ENCODE assay signal across 12 cellular contexts in the genomic region with DNA sequence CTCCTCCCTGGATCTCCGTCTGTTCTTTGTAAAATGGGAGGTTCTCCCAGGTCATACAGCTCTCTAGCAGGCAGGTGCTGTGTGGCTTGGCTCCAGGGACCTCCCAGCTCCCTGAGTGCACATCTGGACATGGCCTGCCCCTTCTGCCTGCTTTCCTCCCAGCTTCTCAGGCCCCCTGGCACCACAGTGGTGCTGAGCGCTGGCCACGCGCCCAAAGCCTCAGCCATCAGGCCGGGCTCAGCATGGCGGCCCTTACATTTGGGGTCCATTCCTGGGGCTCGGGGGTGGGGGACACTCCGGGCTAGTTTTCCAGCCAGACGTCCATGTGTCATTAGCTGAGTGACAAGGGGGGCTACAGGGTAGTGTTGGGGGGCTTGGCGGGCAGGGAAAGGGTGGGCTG.
DNase-seq lines count a peak whose midpoint lies in the region; ATAC-seq and TF ChIP-seq lines count a peak whose summit lies in the region.
"Had no signal": no experiment of that assay in that cellular context is flagged by ENCODE, and none has a peak within 500 bp of the region (broad histone marks: within the 10 kb centered on the region; RNA-seq: fewer than 3 reads in every experiment).

No MANE protein-coding gene starts in this region.

- H3K9me3 Mint-ChIP-seq in activated T-helper 2 cell treated with anti-CD3 and anti-CD28 coated beads, Interferon-gamma antibody, Interleukin-2, Interleukin-4, amounts not matched to agents 10 μg/mL and 5 μg/mL and 100 μg/mL, durations not matched to agents 14 hours and 24 hours and 36 hours, result no peaks in the 10 kb centered on the region
- H3K9me3 Mint-ChIP-seq: CD8-positive, alpha-beta T cell had no signal

- H3K9me3 ChIP-seq in lower lobe of right lung, result no peaks in the 10 kb centered on the region
- H3K9me3 ChIP-seq: BE2C had no signal

- H3K27ac Mint-ChIP-seq in activated T-helper 2 cell treated with anti-CD3 and anti-CD28 coated beads, Interferon-gamma antibody, Interleukin-2, Interleukin-4, amounts not matched to agents 10 μg/mL and 5 μg/mL and 100 μg/mL, durations not matched to agents 14 hours and 24 hours and 36 hours, result no peak overlapping the region
- H3K27ac Mint-ChIP-seq: CD8-positive, alpha-beta T cell had no signal

- no peak for TF ChIP-seq CTCF in VCaP (conservative IDR thresholded peaks at IDR 0.05)
- no peak for TF ChIP-seq CTCF in lower lobe of right lung (IDR thresholded peaks at IDR 0.05)

- no peaks in the 10 kb centered on the region for H3K36me3 Mint-ChIP-seq in activated T-helper 2 cell treated with anti-CD3 and anti-CD28 coated beads, Interferon-gamma antibody, Interleukin-2, Interleukin-4, amounts not matched to agents 10 μg/mL and 5 μg/mL and 100 μg/mL, durations not matched to agents 14 hours and 24 hours and 36 hours (ENCODE audit: low read depth)
- H3K36me3 Mint-ChIP-seq: CD8-positive, alpha-beta T cell had no signal

- no peaks in the 10 kb centered on the region for H3K36me3 ChIP-seq in lower lobe of right lung
- H3K36me3 ChIP-seq: BE2C had no signal

- H3K4me3 Mint-ChIP-seq in activated T-helper 2 cell treated with anti-CD3 and anti-CD28 coated beads, Interferon-gamma antibody, Interleukin-2, Interleukin-4, amounts not matched to agents 10 μg/mL and 5 μg/mL and 100 μg/mL, durations not matched to agents 14 hours and 24 hours and 36 hours (ENCODE audit: low read depth), result no peak overlapping the region
- H3K4me3 Mint-ChIP-seq: CD8-positive, alpha-beta T cell had no signal

- DNase-seq in DMS53 (lab: John Stamatoyannopoulos, UW) (peak; percentile 59), DMS53 treated with DMSO at 0.1 percent for 48 hours (lab: John Stamatoyannopoulos, UW; ENCODE audit: unreplicated experiment) (no peak), NCI-H1694 treated with DMSO at 0.1 percent for 48 hours (lab: John Stamatoyannopoulos, UW) (peak; percentile 79), lower lobe of right lung (peak; percentile 41), AML-193 (lab: John Stamatoyannopoulos, UW) (no peak), NCI-H2029 treated with DMSO at 0.1 percent for 48 hours (lab: John Stamatoyannopoulos, UW) (no peak)
- no peak for DNase-seq in activated T-helper 2 cell treated with anti-CD3 and anti-CD28 coated beads, Interferon-gamma antibody, Interleukin-2, Interleukin-4, amounts not matched to agents 10 μg/mL and 5 μg/mL and 100 μg/mL, durations not matched to agents 14 hours and 24 hours and 36 hours (ENCODE audit: low spot score)
- DNase-seq: SIG-M5 had no signal

- peaks cover 8% of the 10 kb centered on the region for H3K27me3 ChIP-seq in lower lobe of right lung (ENCODE audit: low read depth)
- H3K27me3 ChIP-seq: BE2C had no signal

- no peaks in the 10 kb centered on the region for H3K4me1 Mint-ChIP-seq in activated T-helper 2 cell treated with anti-CD3 and anti-CD28 coated beads, Interferon-gamma antibody, Interleukin-2, Interleukin-4, amounts not matched to agents 10 μg/mL and 5 μg/mL and 100 μg/mL, durations not matched to agents 14 hours and 24 hours and 36 hours (ENCODE audit: low read depth)

- peaks cover 10% of the 10 kb centered on the region for H3K4me1 ChIP-seq in lower lobe of right lung

- intact Hi-C loops in lower lobe of right lung (cut with DNase I), result no loop called here
- intact Hi-C loops in activated T-helper 2 cell treated with anti-CD3 and anti-CD28 coated beads, Interferon-gamma antibody, Interleukin-2, Interleukin-4, amounts not matched to agents 10 μg/mL and 5 μg/mL and 100 μg/mL, durations not matched to agents 14 hours and 24 hours and 36 hours (cut with micrococcal nuclease), result loop anchor here (1.0 kb wide), 1 partner anchor 126 kb away; no protein-coding TSS in a partner anchor

- H3K27ac ChIP-seq in VCaP, result peak overlapping the region; percentile 24; the same call in 1 of the 2 replicates
- no peak overlapping the region for H3K27ac ChIP-seq in lower lobe of right lung
- H3K27ac ChIP-seq: 22Rv1 had no signal

- H3K4me3 ChIP-seq in lower lobe of right lung, result no peak overlapping the region

- ATAC-seq in lower lobe of right lung, result no peak

- H3K27me3 Mint-ChIP-seq in activated T-helper 2 cell treated with anti-CD3 and anti-CD28 coated beads, Interferon-gamma antibody, Interleukin-2, Interleukin-4, amounts not matched to agents 10 μg/mL and 5 μg/mL and 100 μg/mL, durations not matched to agents 14 hours and 24 hours and 36 hours (ENCODE audit: low read depth), result peaks cover 8% of the 10 kb centered on the region

Comparison
In these comparisons a context has a peak if more than half of its experiments do, and no peak if none do; other contexts are left out.
1. DNase-seq: peak in DMS53 (single experiment), NCI-H1694 treated with DMSO at 0.1 percent for 48 hours (single experiment) and lower lobe of right lung (single experiment); none in DMS53 treated with DMSO at 0.1 percent for 48 hours (single experiment), activated T-helper 2 cell treated with anti-CD3 and anti-CD28 coated beads, Interferon-gamma antibody, Interleukin-2, Interleukin-4, amounts not matched to agents 10 μg/mL and 5 μg/mL and 100 μg/mL, durations not matched to agents 14 hours and 24 hours and 36 hours (single experiment), AML-193 (0 of 2) and NCI-H2029 treated with DMSO at 0.1 percent for 48 hours (single experiment).